Comparison of ENCODE assay signal across 17 cellular contexts in the genomic region with DNA sequence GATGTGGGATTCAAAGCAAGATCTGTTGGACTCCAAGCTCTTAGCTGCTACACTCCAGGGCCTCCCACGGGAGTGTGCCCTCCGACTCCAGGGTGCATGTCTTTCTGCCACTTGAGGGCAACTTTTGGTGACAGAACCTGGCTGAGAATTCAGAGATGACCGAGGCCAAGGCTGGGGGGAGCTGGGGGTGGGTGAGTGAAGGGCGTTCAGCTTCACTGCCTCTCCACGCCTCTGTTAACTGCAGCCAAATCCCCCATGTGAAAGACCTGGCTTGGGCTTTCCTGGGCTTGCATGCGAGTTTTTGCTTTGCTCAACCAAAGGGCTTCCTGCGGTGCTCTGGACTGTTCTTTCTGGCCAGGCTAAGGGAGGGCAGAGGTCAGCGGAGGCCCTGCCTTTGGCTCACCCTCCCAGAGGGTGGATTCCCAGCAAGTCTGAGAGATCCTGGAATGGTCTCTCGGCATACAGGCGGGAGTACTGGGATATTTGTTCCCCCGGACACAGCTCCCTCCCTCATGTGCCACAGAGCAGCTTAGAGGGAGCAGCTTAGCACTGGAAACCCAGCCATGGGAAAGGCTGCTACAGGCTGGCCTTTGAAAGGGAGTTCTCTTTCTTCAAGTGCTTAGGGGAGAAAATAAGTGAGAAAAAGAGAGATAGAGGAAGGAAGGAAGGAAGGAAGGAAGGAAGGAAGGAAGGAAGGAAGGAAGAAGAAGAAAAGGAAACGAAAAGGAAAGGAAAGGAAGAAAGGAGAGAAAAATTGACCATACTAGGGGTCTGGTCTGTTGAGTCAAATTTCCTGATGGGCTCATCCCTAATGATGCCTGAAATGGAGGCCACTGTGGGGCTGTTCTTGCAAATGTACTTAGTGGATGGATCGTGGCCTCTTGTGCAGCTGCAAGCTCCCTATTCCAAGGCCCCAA.
DNase-seq lines count a peak whose midpoint lies in the region; ATAC-seq and TF ChIP-seq lines count a peak whose summit lies in the region.
"Had no signal": no experiment of that assay in that cellular context is flagged by ENCODE, and none has a peak within 500 bp of the region (broad histone marks: within the 10 kb centered on the region; RNA-seq: fewer than 3 reads in every experiment).

No MANE protein-coding gene starts in this region.

- H3K27me3 Mint-ChIP-seq in neural crest cell (ENCODE audit: low read depth), result no peaks in the 10 kb centered on the region

- no peak for TF ChIP-seq EP300 in transverse colon (IDR thresholded peaks at IDR 0.05; ENCODE audit: low read depth)

- H3K4me3 ChIP-seq in WERI-Rb-1 (ENCODE audit: low read depth, low read length) (no peak overlapping the region), heart left ventricle (no peak overlapping the region), transverse colon (no peak overlapping the region)
- H3K4me3 ChIP-seq: cardiac muscle cell, prostate gland, thoracic aorta had no signal

- peaks cover 2% of the 10 kb centered on the region for H3K27me3 ChIP-seq in WERI-Rb-1 (ENCODE audit: insufficient read depth, low read depth, severe bottlenecking)
- H3K27me3 ChIP-seq in heart left ventricle, result no peaks in the 10 kb centered on the region
- H3K27me3 ChIP-seq in transverse colon, result no peaks in the 10 kb centered on the region
- H3K27me3 ChIP-seq: cardiac muscle cell had no signal

- no peak overlapping the region for H3K27ac ChIP-seq in WERI-Rb-1
- peak overlapping the region in 10 of 12 donors; percentile 37 to 74 (median 58) for H3K27ac ChIP-seq in heart left ventricle
- peak overlapping the region in 3 of 4 donors; percentile 32 to 43 (median 33) for H3K27ac ChIP-seq in transverse colon
- H3K27ac ChIP-seq: cardiac muscle cell, RWPE1, thoracic aorta had no signal

- H3K4me1 Mint-ChIP-seq in neural crest cell, result peaks cover 32% of the 10 kb centered on the region
- H3K4me1 Mint-ChIP-seq: immature natural killer cell had no signal

- H3K4me1 ChIP-seq in heart left ventricle, result peaks cover 0 to 48% (median 26%) of the 10 kb centered on the region in 12 donors
- H3K4me1 ChIP-seq in transverse colon, result no peaks in the 10 kb centered on the region
- H3K4me1 ChIP-seq: prostate gland had no signal

- H3K36me3 Mint-ChIP-seq in neural crest cell (ENCODE audit: low read depth), result peaks cover 2% of the 10 kb centered on the region
- H3K36me3 Mint-ChIP-seq: activated naive CD8-positive, alpha-beta T cell; immature natural killer cell had no signal

- ATAC-seq in heart left ventricle, result peak; percentile 47 to 63 (median 54)
- no peak for ATAC-seq in HG02970 (IDR thresholded peaks at IDR 0.05; ENCODE audit: low FRiP score, unreplicated experiment)
- ATAC-seq: activated CD4-positive, CD25-positive, alpha-beta regulatory T cell treated with anti-CD3 and anti-CD28 coated beads, Interleukin-2, amount 50 U/mL, for 24 hours had no signal

- peak overlapping the region; percentile 79 for H3K27ac Mint-ChIP-seq in neural crest cell (ENCODE audit: unreplicated experiment)
- H3K27ac Mint-ChIP-seq: activated naive CD8-positive, alpha-beta T cell; immature natural killer cell had no signal

- TF ChIP-seq POLR2A in heart left ventricle (IDR thresholded peaks at IDR 0.05), result no peak
- no peak for TF ChIP-seq POLR2A in transverse colon (IDR thresholded peaks at IDR 0.05)

- no peak overlapping the region for H3K4me3 Mint-ChIP-seq in neural crest cell
- H3K4me3 Mint-ChIP-seq: activated naive CD8-positive, alpha-beta T cell; immature natural killer cell had no signal

- whole genome bisulfite sequencing in heart left ventricle, 4 donors, result 56 to 76% (median 64%) methylated on average over 9 to 13 of the region's 13 CpGs
- 54 to 83% methylated on average over 4 to 11 of the region's 13 CpGs for WGBS in transverse colon (ENCODE audit: low coverage in 1 of 2), 2 donors

- in situ Hi-C loops in transverse colon (cut with MboI; ENCODE audit: low pct_ligation_motif_present in 1 of 4, low pct_unique_long_range_greater_than_20kb in 1 of 4, low sequenced_read_pairs in 3 of 4) (no loop called here), GM13977 (cut with MboI; ENCODE audit: low pct_unique_long_range_greater_than_20kb, low sequenced_read_pairs, unreplicated experiment) (no loop called here)

- peaks cover 5% of the 10 kb centered on the region for H3K9me3 Mint-ChIP-seq in neural crest cell
- H3K9me3 Mint-ChIP-seq: immature natural killer cell had no signal

- intact Hi-C loops in heart left ventricle (cut with DNase I) (loop anchor here in 6 of 10 donors (5.0 to 10.0 kb wide), 3 partner anchors 83 to 156 kb away; no protein-coding TSS in a partner anchor), transverse colon (cut with DNase I; ENCODE audit: low total_unique reads) (no loop called here)

- peaks cover 5% of the 10 kb centered on the region for H3K9me3 ChIP-seq in WERI-Rb-1 (ENCODE audit: severe bottlenecking)
- H3K9me3 ChIP-seq in heart left ventricle, result peaks cover 0 to 5% (median 0%) of the 10 kb centered on the region in 12 donors
- no peaks in the 10 kb centered on the region for H3K9me3 ChIP-seq in transverse colon
- H3K9me3 ChIP-seq: prostate gland, thoracic aorta had no signal

- TF ChIP-seq CTCF in WERI-Rb-1 (IDR thresholded peaks at IDR 0.05; ENCODE audit: low read depth, low read length) (no peak), heart left ventricle (IDR thresholded peaks at IDR 0.05) (no peak), neural crest cell (conservative IDR thresholded peaks at IDR 0.05) (no peak), transverse colon (IDR thresholded peaks at IDR 0.05) (no peak), GM13977 (IDR thresholded peaks at IDR 0.05; ENCODE audit: extremely low read depth, insufficient read depth, missing control alignments) (no peak)

- peak; percentile 24 for DNase-seq in WERI-Rb-1
- DNase-seq in heart left ventricle, result peak in 2 of 5 donors; percentile 45 to 60
- DNase-seq in neural crest cell (ENCODE audit: low read depth, low spot score), result peak; percentile 14
- DNase-seq in transverse colon, result no peak
- DNase-seq in activated CD8-positive, alpha-beta memory T cell treated with anti-CD3 and anti-CD28 coated beads for 24 hours, result no peak
- DNase-seq in mucosa of gallbladder (ENCODE audit: low spot score), result no peak
- no peak for DNase-seq in GM13977 (ENCODE audit: low spot score)
- DNase-seq: immature natural killer cell, NCI-H2029 treated with DMSO at 0.1 percent for 48 hours, NCI-H748 treated with DMSO at 0.1 percent for 48 hours had no signal

- no peaks in the 10 kb centered on the region for H3K36me3 ChIP-seq in WERI-Rb-1
- H3K36me3 ChIP-seq in heart left ventricle, result no peaks in the 10 kb centered on the region
- H3K36me3 ChIP-seq in transverse colon, result no peaks in the 10 kb centered on the region
- H3K36me3 ChIP-seq: cardiac muscle cell, prostate gland, thoracic aorta had no signal

Comparison
In these comparisons a context has a peak if more than half of its experiments do, and no peak if none do; other contexts are left out.
1. DNase-seq: peak in WERI-Rb-1 (single experiment) and neural crest cell (single experiment); none in transverse colon (single experiment), activated CD8-positive, alpha-beta memory T cell treated with anti-CD3 and anti-CD28 coated beads for 24 hours (single experiment), mucosa of gallbladder (single experiment) and GM13977 (single experiment).